ENCODE assay signal across 18 cellular contexts in genomic region chr5:142817031-142817430, GRCh38. TPM values are rescaled to one million over a fixed set of nuclear protein-coding genes. Genes with fewer than 3 reads are reported as not detected.
DNase-seq lines count a peak whose midpoint lies in the region; ATAC-seq, FAIRE-seq and TF ChIP-seq lines count a peak whose summit lies in the region.
"Had no signal": no experiment of that assay in that cellular context is flagged by ENCODE, and none has a peak within 500 bp of the region (broad histone marks: within the 10 kb centered on the region; RNA-seq: fewer than 3 reads in every experiment).

No MANE protein-coding gene starts in this region.

- H3K27ac Mint-ChIP-seq in astrocyte (ENCODE audit: unreplicated experiment) = no peak overlapping the region

- H3K27me3 ChIP-seq in right atrium auricular region (no peaks in the 10 kb centered on the region), astrocyte (ENCODE audit: insufficient read depth, low read length) (no peaks in the 10 kb centered on the region), muscle layer of duodenum (ENCODE audit: low read depth, low read length) (no peaks in the 10 kb centered on the region), tibial nerve (no peaks in the 10 kb centered on the region)
- H3K27me3 ChIP-seq: SJCRH30 had no signal

- no peaks in the 10 kb centered on the region for H3K27me3 Mint-ChIP-seq in astrocyte (ENCODE audit: low read depth, unreplicated experiment)
- H3K27me3 Mint-ChIP-seq: IgD-negative memory B cell had no signal

- no peak for TF ChIP-seq CTCF in right atrium auricular region (IDR thresholded peaks at IDR 0.05)
- TF ChIP-seq CTCF in astrocyte (IDR thresholded peaks at IDR 0.05; ENCODE audit: insufficient read depth, low read depth, low read length) = no peak
- no peak for TF ChIP-seq CTCF in tibial nerve (IDR thresholded peaks at IDR 0.05)

- no peak for DNase-seq in right atrium auricular region (ENCODE audit: low spot score)
- DNase-seq in Right ventricle myocardium inferior (ENCODE audit: missing footprints) = no peak
- DNase-seq in astrocyte (ENCODE audit: low read depth) = no peak
- DNase-seq in tibial nerve (ENCODE audit: low spot score in 2 of 2) = no peak
- DNase-seq in NCI-H146 (lab: John Stamatoyannopoulos, UW) = no peak
- no peak for DNase-seq in HEK293T (ENCODE audit: extremely low spot score)
- DNase-seq: activated CD4-positive, CD25-positive, alpha-beta regulatory T cell treated with anti-CD3 and anti-CD28 coated beads, Interleukin-2, amount 50 U/mL, for 72 hours; activated effector memory CD4-positive, alpha-beta T cell treated with anti-CD3 and anti-CD28 coated beads, Interleukin-2, amount 50 U/mL, for 16 hours; amniotic stem cell; GDM1; NCI-H524 treated with DMSO at 0.1 percent for 48 hours had no signal

- H3K9me3 ChIP-seq in right atrium auricular region (no peaks in the 10 kb centered on the region), astrocyte (ENCODE audit: insufficient read depth, low read depth, low read length) (no peaks in the 10 kb centered on the region), muscle layer of duodenum (ENCODE audit: control insufficient read depth in 1 of 2, low read length in 2 of 2) (no peaks in the 10 kb centered on the region), tibial nerve (peaks cover 0 to 4% (median 0%) of the 10 kb centered on the region in 4 donors)

- CTCF ChIA-PET in HEK293T (lab: Yijun Ruan, JAX) = no interaction called here

- POLR2A ChIA-PET in HEK293T (lab: Yijun Ruan, JAX) = no interaction called here

- H3K9me3 Mint-ChIP-seq in astrocyte (ENCODE audit: unreplicated experiment) = peaks cover 3% of the 10 kb centered on the region

- H3K4me3 ChIP-seq in right atrium auricular region (no peak overlapping the region), astrocyte (ENCODE audit: insufficient read depth, low read depth, low read length) (no peak overlapping the region), muscle layer of duodenum (ENCODE audit: low read depth in 1 of 2, low read length in 2 of 2) (no peak overlapping the region), tibial nerve (no peak overlapping the region)
- H3K4me3 ChIP-seq: GM12878, SJCRH30 had no signal

- no peak for FAIRE-seq in astrocyte (lab: Jason Lieb, UNC)
- FAIRE-seq: D721Med, endothelial cell of umbilical vein, GM12878 had no signal

- TF ChIP-seq POLR2A in tibial nerve (IDR thresholded peaks at IDR 0.05) = no peak

- H3K36me3 Mint-ChIP-seq in astrocyte (ENCODE audit: low read depth, unreplicated experiment) = no peaks in the 10 kb centered on the region

- H3K36me3 ChIP-seq in right atrium auricular region (no peaks in the 10 kb centered on the region), astrocyte (ENCODE audit: insufficient read depth, low read length) (no peaks in the 10 kb centered on the region), muscle layer of duodenum (ENCODE audit: control insufficient read depth in 1 of 2, insufficient read depth in 2 of 2, low read length in 2 of 2) (no peaks in the 10 kb centered on the region), tibial nerve (no peaks in the 10 kb centered on the region)
- H3K36me3 ChIP-seq: SJCRH30 had no signal

- H4K20me1 ChIP-seq in astrocyte (ENCODE audit: insufficient read depth, low read length) = no peaks in the 10 kb centered on the region

- peaks cover 0 to 77% of the 10 kb centered on the region in 2 donors for H3K4me1 ChIP-seq in right atrium auricular region
- peaks cover 25% of the 10 kb centered on the region for H3K4me1 ChIP-seq in astrocyte (ENCODE audit: insufficient read depth, low read length)
- H3K4me1 ChIP-seq in muscle layer of duodenum (ENCODE audit: control insufficient read depth in 1 of 2, insufficient read depth in 2 of 2, low read length in 2 of 2) = peaks cover 28 to 33% of the 10 kb centered on the region in 2 donors
- H3K4me1 ChIP-seq in tibial nerve = peaks cover 0 to 83% (median 50%) of the 10 kb centered on the region in 4 donors

- peaks cover 28% of the 10 kb centered on the region for H3K4me1 Mint-ChIP-seq in astrocyte (ENCODE audit: low read depth, unreplicated experiment)

- H3K4me3 Mint-ChIP-seq in astrocyte (ENCODE audit: unreplicated experiment) = peak overlapping the region; percentile 24

- peak overlapping the region; percentile 58 for H3K27ac ChIP-seq in right atrium auricular region
- H3K27ac ChIP-seq in astrocyte (ENCODE audit: low read depth, low read length) = no peak overlapping the region
- peak overlapping the region; percentile 50 for H3K27ac ChIP-seq in muscle layer of duodenum (ENCODE audit: low read length)
- peak overlapping the region; percentile 20 to 82 (median 64) for H3K27ac ChIP-seq in tibial nerve
- H3K27ac ChIP-seq: SJCRH30 had no signal

- intact Hi-C loops in Right ventricle myocardium inferior (cut with DNase I) = loop anchor here (2.0 to 10.0 kb wide), 2 partner anchors 38 to 48 kb away; no protein-coding TSS in a partner anchor

- no peaks in the 10 kb centered on the region for H3K79me2 ChIP-seq in astrocyte (ENCODE audit: insufficient read depth, low read length)

- H3K9ac ChIP-seq in astrocyte (ENCODE audit: low read length) = no peak overlapping the region

- no peak overlapping the region for H2AFZ ChIP-seq in astrocyte (ENCODE audit: low read depth, low read length)

- no peak for ATAC-seq in Right ventricle myocardium inferior
- ATAC-seq in GM21360 (IDR thresholded peaks at IDR 0.05; ENCODE audit: unreplicated experiment) = no peak
- ATAC-seq: GM12878 had no signal

- WGBS in tibial nerve, 2 donors = 90 to 92% methylated on average over 1 of the region's 1 CpG

- H3K4me2 ChIP-seq in astrocyte (ENCODE audit: low read length) = no peak overlapping the region

- TF ChIP-seq EP300 in tibial nerve (IDR thresholded peaks at IDR 0.05) = no peak

TF ChIP-seq in HEK293T, 16 proteins besides CTCF, POLR2A, EP300 and RAD21:
- TF ChIP-seq ZNF384 (IDR thresholded peaks at IDR 0.05) (no peak), PKNOX1 (IDR thresholded peaks at IDR 0.05) (no peak), SP1 (IDR thresholded peaks at IDR 0.05) (no peak), FOXK2 (IDR thresholded peaks at IDR 0.05) (no peak), NFRKB (IDR thresholded peaks at IDR 0.05) (no peak), BHLHE40 (IDR thresholded peaks at IDR 0.05; ENCODE audit: borderline replicate concordance) (no peak), LEF1 (IDR thresholded peaks at IDR 0.05; ENCODE audit: borderline replicate concordance) (no peak), L3MBTL2 (conservative IDR thresholded peaks at IDR 0.05) (no peak), CTBP1 (IDR thresholded peaks at IDR 0.05; ENCODE audit: borderline replicate concordance) (no peak), ARNT (IDR thresholded peaks at IDR 0.05) (no peak), HDGF (IDR thresholded peaks at IDR 0.05; ENCODE audit: borderline replicate concordance) (no peak), FOXM1 (IDR thresholded peaks at IDR 0.05; ENCODE audit: borderline replicate concordance) (no peak), SUZ12 (IDR thresholded peaks at IDR 0.05) (no peak), FOXA1 (IDR thresholded peaks at IDR 0.05) (no peak)

RNA-seq across cellular contexts. Expression of gene ARHGAP26, which starts 46.9 kb away (rescaled TPM):
- total RNA-seq in right atrium auricular region (10 to 100 TPM; 29.8 to 31.6 TPM), Right ventricle myocardium inferior (29.8 TPM), astrocyte (4.7 and 5.6 TPM in 2 replicates), tibial nerve (10 to 100 TPM; 33.7 to 77.8 (median 57.8) TPM)
